ENCODE assay signal across 8 cellular contexts in genomic region chr11:32006799-32007388, GRCh38.
DNase-seq lines count a peak whose midpoint lies in the region; ATAC-seq and TF ChIP-seq lines count a peak whose summit lies in the region.

No MANE protein-coding gene starts in this region.

- H3K4me3 Mint-ChIP-seq in CD8-positive, alpha-beta T cell = no peak overlapping the region

- H3K27me3 ChIP-seq in CD8-positive, alpha-beta T cell (ENCODE audit: insufficient read depth, low read length) = peaks cover 5% of the 10 kb centered on the region
- no peaks in the 10 kb centered on the region for H3K27me3 ChIP-seq in uterus

- H3K4me3 ChIP-seq in CD8-positive, alpha-beta T cell (ENCODE audit: low read depth, low read length) = no peak overlapping the region
- no peak overlapping the region for H3K4me3 ChIP-seq in uterus

- peaks cover 25% of the 10 kb centered on the region for H3K27me3 Mint-ChIP-seq in CD8-positive, alpha-beta T cell (ENCODE audit: low read depth)

- H3K36me3 ChIP-seq in CD8-positive, alpha-beta T cell (ENCODE audit: insufficient read depth, low read length) = no peaks in the 10 kb centered on the region
- H3K36me3 ChIP-seq in uterus = no peaks in the 10 kb centered on the region

- TF ChIP-seq CTCF in CD8-positive, alpha-beta T cell (IDR thresholded peaks at IDR 0.05) = peak; percentile 32
- peak in 2 of 4 experiments; percentile 18 to 28 for TF ChIP-seq CTCF in uterus (IDR thresholded peaks at IDR 0.05)

- DNase-seq in CD8-positive, alpha-beta T cell = peak in 1 of 7 experiments; percentile 5
- DNase-seq in NCI-H82 (lab: John Stamatoyannopoulos, UW) = peak; percentile 80
- DNase-seq in cerebellum (ENCODE audit: low spot score) = peak; percentile 82
- peak; percentile 43 to 50 for DNase-seq in lung microvascular endothelial cell (ENCODE audit: low read depth in 2 of 2)
- no peak for DNase-seq in uterus

- CTCF ChIA-PET in CD8-positive, alpha-beta T cell (lab: Charles Lee) = interaction anchor here (0.7 to 1.2 kb wide), 5 partner anchors 9 to 22 kb away, joined by 3 to 4 read pairs (median 3); no protein-coding TSS in a partner anchor

- no peaks in the 10 kb centered on the region for H3K4me1 ChIP-seq in CD8-positive, alpha-beta T cell (ENCODE audit: insufficient read depth, low read length)
- H3K4me1 ChIP-seq in uterus = no peaks in the 10 kb centered on the region

- intact Hi-C loops in CD8-positive, alpha-beta T cell (cut with DNase I, micrococcal nuclease) = loop anchor here (2.0 to 5.0 kb wide), 6 partner anchors 518 to 1660 kb away; no protein-coding TSS in a partner anchor
- intact Hi-C loops in uterus (cut with DNase I; ENCODE audit: low total_unique reads) = no loop called here

- no peaks in the 10 kb centered on the region for H3K9me3 Mint-ChIP-seq in CD8-positive, alpha-beta T cell

- no peaks in the 10 kb centered on the region for H3K9me3 ChIP-seq in CD8-positive, alpha-beta T cell (ENCODE audit: low read length)
- no peaks in the 10 kb centered on the region for H3K9me3 ChIP-seq in uterus

- no peak overlapping the region for H3K27ac ChIP-seq in CD8-positive, alpha-beta T cell (ENCODE audit: low read depth, low read length)
- no peak overlapping the region for H3K27ac ChIP-seq in uterus

- TF ChIP-seq POLR2A in uterus (IDR thresholded peaks at IDR 0.05) = no peak

- no peaks in the 10 kb centered on the region for H3K4me1 Mint-ChIP-seq in CD8-positive, alpha-beta T cell (ENCODE audit: low read depth)

- no peaks in the 10 kb centered on the region for H3K36me3 Mint-ChIP-seq in CD8-positive, alpha-beta T cell

- POLR2A ChIA-PET in CD8-positive, alpha-beta T cell (lab: Charles Lee) = no interaction called here

- no peak for ATAC-seq in CD8-positive, alpha-beta T cell
- ATAC-seq in GM18511 (IDR thresholded peaks at IDR 0.05; ENCODE audit: unreplicated experiment) (peak; percentile 77), HG03280 (IDR thresholded peaks at IDR 0.05; ENCODE audit: unreplicated experiment) (peak; percentile 73), GM18520 (IDR thresholded peaks at IDR 0.05; ENCODE audit: unreplicated experiment) (no peak)

- H3K27ac Mint-ChIP-seq in CD8-positive, alpha-beta T cell = no peak overlapping the region

Comparison
In these comparisons a context has a peak if more than half of its experiments do, and no peak if none do; other contexts are left out.
1. ATAC-seq: peak in GM18511 (single experiment) and HG03280 (single experiment); none in CD8-positive, alpha-beta T cell (single experiment) and GM18520 (single experiment).
2. DNase-seq: peak in NCI-H82 (single experiment), cerebellum (single experiment) and lung microvascular endothelial cell (2 of 2); none in uterus (0 of 2).